In the genomic region with DNA sequence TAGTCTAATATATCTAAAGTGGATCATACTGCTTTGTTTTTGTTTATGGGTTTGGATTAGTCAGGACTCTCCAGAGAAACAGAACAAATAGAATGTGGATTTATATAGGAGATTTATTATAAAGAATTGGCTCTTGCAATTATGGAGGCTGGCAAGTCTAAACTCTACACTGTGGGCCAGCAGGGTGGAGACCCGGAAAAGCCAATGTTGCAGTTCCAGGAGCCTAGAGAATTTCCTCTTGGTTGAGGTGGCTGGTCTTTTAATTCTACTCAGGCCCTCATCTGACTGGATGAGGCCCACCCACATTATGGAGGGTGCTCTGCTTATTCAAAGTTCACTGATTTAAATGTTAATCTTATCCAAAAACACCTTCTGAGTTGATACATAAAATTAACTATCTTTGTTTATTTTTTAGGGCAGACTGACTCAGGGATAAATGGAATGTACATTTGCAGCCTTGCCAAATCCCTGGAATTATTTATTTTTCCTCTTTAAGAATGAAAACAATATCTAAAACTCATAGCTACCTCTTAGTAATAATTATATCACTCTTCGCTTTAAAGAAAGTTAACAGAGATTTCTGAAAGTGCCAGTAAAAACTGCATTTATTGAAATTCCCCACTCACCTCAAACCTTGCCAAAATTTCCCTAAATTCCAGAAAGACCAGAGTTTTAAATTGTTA, we compare ENCODE assay signal across 2 cellular contexts.
TF ChIP-seq lines count a peak whose summit lies in the region.

No MANE protein-coding gene starts in this region.

TF ChIP-seq in endothelial cell of umbilical vein, 7 proteins besides CTCF, POLR2A, EP300 and RAD21:
- TF ChIP-seq GATA2 (IDR thresholded peaks at IDR 0.05; ENCODE audit: insufficient read depth, insufficient read length, low read depth, low read length) (no peak), EZH2 (IDR thresholded peaks at IDR 0.05; ENCODE audit: borderline replicate concordance, low read depth, low read length, severe bottlenecking) (no peak), MYC (IDR thresholded peaks at IDR 0.05; ENCODE audit: low read depth, low read length) (no peak), JUN (IDR thresholded peaks at IDR 0.05; ENCODE audit: borderline replicate concordance, insufficient read depth, insufficient read length, low read depth) (no peak), POLR2AphosphoS5 (IDR thresholded peaks at IDR 0.05; ENCODE audit: insufficient read depth, low read depth, low read length) (no peak), FOS (IDR thresholded peaks at IDR 0.05; ENCODE audit: borderline replicate concordance, insufficient read depth, low read length) (no peak)
- TF ChIP-seq, protein P1, sequence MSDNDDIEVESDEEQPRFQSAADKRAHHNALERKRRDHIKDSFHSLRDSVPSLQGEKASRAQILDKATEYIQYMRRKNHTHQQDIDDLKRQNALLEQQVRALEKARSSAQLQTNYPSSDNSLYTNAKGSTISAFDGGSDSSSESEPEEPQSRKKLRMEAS (IDR thresholded peaks at IDR 0.05; ENCODE audit: insufficient read depth, insufficient read length) = no peak

TF ChIP-seq in WTC11, 78 proteins besides CTCF, POLR2A, EP300 and RAD21:
- TF ChIP-seq ZNF317 (CRISPR knock-in tag; IDR thresholded peaks at IDR 0.05; ENCODE audit: borderline replicate concordance, low read depth) (no peak), ZNF671 (CRISPR knock-in tag; IDR thresholded peaks at IDR 0.05) (no peak), NFATC4 (CRISPR knock-in tag; IDR thresholded peaks at IDR 0.05) (no peak), OVOL2 (CRISPR knock-in tag; IDR thresholded peaks at IDR 0.05; ENCODE audit: borderline replicate concordance) (no peak), NFE2L1 (CRISPR knock-in tag; IDR thresholded peaks at IDR 0.05) (no peak), ZNF416 (CRISPR knock-in tag; IDR thresholded peaks at IDR 0.05) (no peak), GTF2I (CRISPR knock-in tag; conservative IDR thresholded peaks at IDR 0.05) (no peak), TEAD4 (CRISPR knock-in tag; IDR thresholded peaks at IDR 0.05) (no peak), CREM (CRISPR knock-in tag; IDR thresholded peaks at IDR 0.05) (no peak)
- TF ChIP-seq, protein P2, sequence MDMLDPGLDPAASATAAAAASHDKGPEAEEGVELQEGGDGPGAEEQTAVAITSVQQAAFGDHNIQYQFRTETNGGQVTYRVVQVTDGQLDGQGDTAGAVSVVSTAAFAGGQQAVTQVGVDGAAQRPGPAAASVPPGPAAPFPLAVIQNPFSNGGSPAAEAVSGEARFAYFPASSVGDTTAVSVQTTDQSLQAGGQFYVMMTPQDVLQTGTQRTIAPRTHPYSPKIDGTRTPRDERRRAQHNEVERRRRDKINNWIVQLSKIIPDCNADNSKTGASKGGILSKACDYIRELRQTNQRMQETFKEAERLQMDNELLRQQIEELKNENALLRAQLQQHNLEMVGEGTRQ (CRISPR knock-in tag; IDR thresholded peaks at IDR 0.05) = no peak
- TF ChIP-seq, protein P3, sequence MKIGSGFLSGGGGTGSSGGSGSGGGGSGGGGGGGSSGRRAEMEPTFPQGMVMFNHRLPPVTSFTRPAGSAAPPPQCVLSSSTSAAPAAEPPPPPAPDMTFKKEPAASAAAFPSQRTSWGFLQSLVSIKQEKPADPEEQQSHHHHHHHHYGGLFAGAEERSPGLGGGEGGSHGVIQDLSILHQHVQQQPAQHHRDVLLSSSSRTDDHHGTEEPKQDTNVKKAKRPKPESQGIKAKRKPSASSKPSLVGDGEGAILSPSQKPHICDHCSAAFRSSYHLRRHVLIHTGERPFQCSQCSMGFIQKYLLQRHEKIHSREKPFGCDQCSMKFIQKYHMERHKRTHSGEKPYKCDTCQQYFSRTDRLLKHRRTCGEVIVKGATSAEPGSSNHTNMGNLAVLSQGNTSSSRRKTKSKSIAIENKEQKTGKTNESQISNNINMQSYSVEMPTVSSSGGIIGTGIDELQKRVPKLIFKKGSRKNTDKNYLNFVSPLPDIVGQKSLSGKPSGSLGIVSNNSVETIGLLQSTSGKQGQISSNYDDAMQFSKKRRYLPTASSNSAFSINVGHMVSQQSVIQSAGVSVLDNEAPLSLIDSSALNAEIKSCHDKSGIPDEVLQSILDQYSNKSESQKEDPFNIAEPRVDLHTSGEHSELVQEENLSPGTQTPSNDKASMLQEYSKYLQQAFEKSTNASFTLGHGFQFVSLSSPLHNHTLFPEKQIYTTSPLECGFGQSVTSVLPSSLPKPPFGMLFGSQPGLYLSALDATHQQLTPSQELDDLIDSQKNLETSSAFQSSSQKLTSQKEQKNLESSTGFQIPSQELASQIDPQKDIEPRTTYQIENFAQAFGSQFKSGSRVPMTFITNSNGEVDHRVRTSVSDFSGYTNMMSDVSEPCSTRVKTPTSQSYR (CRISPR knock-in tag; IDR thresholded peaks at IDR 0.05) = no peak
- TF ChIP-seq, protein P4, sequence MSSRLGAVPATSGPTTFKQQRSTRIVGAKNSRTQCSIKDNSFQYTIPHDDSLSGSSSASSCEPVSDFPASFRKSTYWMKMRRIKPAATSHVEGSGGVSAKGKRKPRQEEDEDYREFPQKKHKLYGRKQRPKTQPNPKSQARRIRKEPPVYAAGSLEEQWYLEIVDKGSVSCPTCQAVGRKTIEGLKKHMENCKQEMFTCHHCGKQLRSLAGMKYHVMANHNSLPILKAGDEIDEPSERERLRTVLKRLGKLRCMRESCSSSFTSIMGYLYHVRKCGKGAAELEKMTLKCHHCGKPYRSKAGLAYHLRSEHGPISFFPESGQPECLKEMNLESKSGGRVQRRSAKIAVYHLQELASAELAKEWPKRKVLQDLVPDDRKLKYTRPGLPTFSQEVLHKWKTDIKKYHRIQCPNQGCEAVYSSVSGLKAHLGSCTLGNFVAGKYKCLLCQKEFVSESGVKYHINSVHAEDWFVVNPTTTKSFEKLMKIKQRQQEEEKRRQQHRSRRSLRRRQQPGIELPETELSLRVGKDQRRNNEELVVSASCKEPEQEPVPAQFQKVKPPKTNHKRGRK (CRISPR knock-in tag; IDR thresholded peaks at IDR 0.05; ENCODE audit: borderline replicate concordance) = no peak
